8 cellular contexts compared by ENCODE assay signal in the genomic region with DNA sequence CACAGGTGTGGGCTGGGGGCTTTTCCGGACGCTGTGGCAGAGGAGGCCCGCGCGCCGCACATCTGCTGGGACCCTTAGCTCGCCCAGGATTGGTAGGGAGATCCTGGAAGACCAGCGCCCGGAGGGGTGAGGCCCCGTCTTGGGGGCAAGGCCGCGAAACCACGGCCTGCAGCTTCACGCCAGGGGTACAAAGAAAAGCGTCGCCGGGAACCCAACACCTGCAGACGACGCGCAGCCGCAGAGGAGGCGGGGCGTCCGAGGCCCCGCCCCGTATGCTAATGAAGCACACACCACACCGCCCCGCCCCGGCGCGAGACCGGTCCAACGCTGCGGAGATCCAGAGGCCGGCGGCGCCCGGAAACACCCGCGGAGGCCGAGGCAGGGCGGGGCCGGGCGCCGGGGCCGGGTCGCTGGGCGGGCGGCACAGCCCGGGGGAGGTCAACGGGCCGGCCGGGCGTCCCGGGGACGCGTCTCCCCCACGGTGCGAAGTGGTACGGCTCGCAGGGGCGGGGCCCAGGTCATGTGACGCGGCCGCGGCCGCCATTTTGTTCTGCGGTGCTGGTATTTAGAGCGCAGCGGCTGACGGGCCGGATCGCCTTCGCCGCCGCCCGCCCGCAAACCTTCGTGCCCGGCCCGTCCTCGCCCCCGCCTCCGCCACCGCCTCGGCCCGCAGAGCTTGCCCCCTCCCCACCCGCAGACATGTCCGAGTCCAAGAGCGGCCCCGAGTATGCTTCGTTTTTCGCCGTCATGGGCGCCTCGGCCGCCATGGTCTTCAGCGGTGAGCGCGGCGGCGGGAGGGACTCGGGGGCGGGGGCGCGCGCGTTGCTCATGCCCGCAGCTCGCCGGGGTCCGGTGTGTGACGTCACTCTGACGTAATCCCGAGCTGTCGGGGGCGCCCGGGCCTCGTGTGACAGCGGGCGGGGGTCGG. TPM values are rescaled to one million over a fixed set of nuclear protein-coding genes. Genes with fewer than 3 reads are reported as not detected.
DNase-seq lines count a peak whose midpoint lies in the region; ATAC-seq and TF ChIP-seq lines count a peak whose summit lies in the region.

A gene (plus strand): TSS at position 548 of the 928 bp plus-strand sequence. CDS start 152 bp downstream, at position 700.

- H3K9ac ChIP-seq in mammary epithelial cell (ENCODE audit: insufficient read depth, low read length) (peak within 1 kb of the TSS; percentile 81), smooth muscle cell (ENCODE audit: low read depth) (peak within 1 kb of the TSS; percentile 100)

- CTCF ChIA-PET in mammary epithelial cell (lab: Charles Lee; ENCODE audit: low non-redundant PET): no interaction called here

- no peaks in the 10 kb centered on the region for H4K20me1 ChIP-seq in mammary epithelial cell (ENCODE audit: insufficient read depth, low read length)
- peaks cover 43% of the 10 kb centered on the region for H4K20me1 ChIP-seq in smooth muscle cell (ENCODE audit: low read depth)

- ATAC-seq in GM18873 (IDR thresholded peaks at IDR 0.05; ENCODE audit: low FRiP score, unreplicated experiment) (peak; percentile 40), HG03108 (IDR thresholded peaks at IDR 0.05; ENCODE audit: unreplicated experiment) (peak; percentile 62)

- H3K27ac ChIP-seq in WERI-Rb-1 (peak within 1 kb of the TSS; percentile 92), mammary epithelial cell (ENCODE audit: insufficient read depth, low read depth, low read length) (peak within 1 kb of the TSS; percentile 67), smooth muscle cell (ENCODE audit: low read depth) (peak within 1 kb of the TSS; percentile 100)

- TF ChIP-seq CTCF in WERI-Rb-1 (IDR thresholded peaks at IDR 0.05; ENCODE audit: low read depth, low read length) (no peak), mammary epithelial cell (conservative IDR thresholded peaks at IDR 0.05 in 1 of 2, IDR thresholded peaks at IDR 0.05 in 1 of 2; ENCODE audit: extremely low read depth in 1 of 2, insufficient read depth in 1 of 2, low read depth in 1 of 2, low read length in 2 of 2) (no peak), smooth muscle cell (IDR thresholded peaks at IDR 0.05; ENCODE audit: borderline replicate concordance, insufficient read depth, poor library complexity, severe bottlenecking) (no peak)

- intact Hi-C loops in mammary epithelial cell (cut with micrococcal nuclease): loop anchor here (2.0 kb wide), 1 partner anchor 19 kb away; no protein-coding TSS in a partner anchor

- in situ Hi-C loops in ACHN (cut with HindIII; ENCODE audit: low pct_ligation_motif_present, low pct_unique_long_range_greater_than_20kb, low sequenced_read_pairs): no loop called here
- in situ Hi-C loops in mammary epithelial cell (cut with MboI; ENCODE audit: low sequenced_read_pairs in 2 of 2): no loop called here

- peaks cover 3% of the 10 kb centered on the region for H3F3A ChIP-seq in smooth muscle cell (ENCODE audit: low read depth)

- H3K9me3 ChIP-seq in WERI-Rb-1 (ENCODE audit: severe bottlenecking): no peaks in the 10 kb centered on the region
- no peaks in the 10 kb centered on the region for H3K9me3 ChIP-seq in mammary epithelial cell (replicated peaks; ENCODE audit: insufficient read depth, low read length)
- no peaks in the 10 kb centered on the region for H3K9me3 ChIP-seq in smooth muscle cell (replicated peaks; ENCODE audit: low read depth)

- DNase-seq in ACHN (peak; percentile 93), NCI-H2196 (lab: John Stamatoyannopoulos, UW; ENCODE audit: unreplicated experiment) (peak; percentile 94), WERI-Rb-1 (peak; percentile 92), mammary epithelial cell (peak; percentile 89), iPS-NIHi7 (ENCODE audit: extremely low spot score) (peak; percentile 95), smooth muscle cell (lab: John Stamatoyannopoulos, UW; ENCODE audit: unreplicated experiment) (peak; percentile 93)

- BruUV-seq in mammary epithelial cell (replicated peaks; lab: Mats Ljungman, UMichigan): TSS peak; percentile 44

- peak within 1 kb of the TSS; percentile 69 for H2AFZ ChIP-seq in mammary epithelial cell (ENCODE audit: low read depth, low read length)
- peak within 1 kb of the TSS; percentile 66 for H2AFZ ChIP-seq in smooth muscle cell (ENCODE audit: low read depth)

- H3K4me2 ChIP-seq in mammary epithelial cell (ENCODE audit: insufficient read depth, low read depth, low read length): peak within 1 kb of the TSS; percentile 91
- H3K4me2 ChIP-seq in smooth muscle cell: peak within 1 kb of the TSS; percentile 98

- H3K4me1 ChIP-seq in mammary epithelial cell (ENCODE audit: insufficient read depth, low read length) (peaks cover 37% of the 10 kb centered on the region), smooth muscle cell (ENCODE audit: low read depth) (peaks cover 29% of the 10 kb centered on the region)

- WGBS in mammary epithelial cell (ENCODE audit: low coverage, missing lambda C conversion rate): no CpG with 5 or more reads among the region's 122 CpGs
- WGBS in smooth muscle cell (ENCODE audit: low lambda C conversion rate): 2% methylated on average over 37 of the region's 122 CpGs

- dilution Hi-C loops in mammary epithelial cell (cut with HindIII; ENCODE audit: low sequenced_read_pairs): no loop called here

- H3K79me2 ChIP-seq in mammary epithelial cell (ENCODE audit: insufficient read depth, low read length) (peaks cover 49% of the 10 kb centered on the region), smooth muscle cell (ENCODE audit: low read depth) (peaks cover 48% of the 10 kb centered on the region)

- H3K4me3 ChIP-seq in WERI-Rb-1 (ENCODE audit: low read depth, low read length) (peak within 1 kb of the TSS; percentile 73), mammary epithelial cell (replicated peaks in 1 of 3; ENCODE audit: insufficient read depth in 1 of 3, low read depth in 2 of 3, low read length in 3 of 3) (peak within 1 kb of the TSS; percentile 70 to 91 (median 71)), smooth muscle cell (peak within 1 kb of the TSS; percentile 100)

- H3K36me3 ChIP-seq in WERI-Rb-1 (peaks cover 21% of the 10 kb centered on the region), mammary epithelial cell (ENCODE audit: insufficient read depth, low read length) (no peaks in the 10 kb centered on the region), smooth muscle cell (ENCODE audit: low read depth) (no peaks in the 10 kb centered on the region)

- H3K27me3 ChIP-seq in WERI-Rb-1 (ENCODE audit: insufficient read depth, low read depth, severe bottlenecking) (no peaks in the 10 kb centered on the region), mammary epithelial cell (ENCODE audit: insufficient read depth, low read length) (no peaks in the 10 kb centered on the region), smooth muscle cell (ENCODE audit: low read depth) (no peaks in the 10 kb centered on the region)

RNA-seq across cellular contexts. Expression of the gene that starts here (rescaled TPM):
- 100 to 1,000 TPM in 1 of 2 donors, 10 to 100 TPM in 1; 41.5 to 250 TPM for total RNA-seq in mammary epithelial cell
- polyA plus RNA-seq in mammary epithelial cell: 95.2 TPM
- 81.4 TPM for polyA minus RNA-seq in mammary epithelial cell
- 50.5 and 99.2 TPM in 2 replicates for total RNA-seq in smooth muscle cell
- 207 and 265 TPM in 2 replicates for polyA plus RNA-seq in smooth muscle cell

Comparison
In these comparisons a context has a peak if more than half of its experiments do, and no peak if none do; other contexts are left out.
1. Peak in every context shown above with its lines: DNase-seq, ATAC-seq, H3K4me3 ChIP-seq and H3K27ac ChIP-seq.